In genomic region chr2:170885130-170885791, GRCh38 we compare ENCODE assay signal across 21 cellular contexts. TPM values are rescaled to one million over a fixed set of nuclear protein-coding genes. Genes with fewer than 3 reads are reported as not detected.
DNase-seq lines count a peak whose midpoint lies in the region; ATAC-seq and TF ChIP-seq lines count a peak whose summit lies in the region.
"Had no signal": no experiment of that assay in that cellular context is flagged by ENCODE, and none has a peak within 500 bp of the region (broad histone marks: within the 10 kb centered on the region; RNA-seq: fewer than 3 reads in every experiment).

No MANE protein-coding gene starts in this region.

- intact Hi-C loops in ovary (cut with DNase I), result no loop called here

- no peak for TF ChIP-seq CTCF in ovary (IDR thresholded peaks at IDR 0.05)

- DNase-seq in DMS53 (lab: John Stamatoyannopoulos, UW), result peak; percentile 23
- no peak for DNase-seq in DMS53 treated with DMSO at 0.1 percent for 48 hours (lab: John Stamatoyannopoulos, UW; ENCODE audit: unreplicated experiment)
- DNase-seq in RPMI7951 (ENCODE audit: low read depth), result peak; percentile 48
- peak; percentile 18 for DNase-seq in iPS-NIHi11 (ENCODE audit: low spot score)
- DNase-seq in NCI-H2171 treated with DMSO at 0.1 percent for 48 hours (lab: John Stamatoyannopoulos, UW), result no peak
- DNase-seq in ovary, result no peak
- DNase-seq in MG63, result no peak
- DNase-seq: activated CD4-positive, alpha-beta T cell treated with anti-CD3 and anti-CD28 coated beads, Interleukin-2, amount 50 U/mL, for 1 hour; activated gamma-delta T cell; central memory CD4-positive, alpha-beta T cell; dorsolateral prefrontal cortex; erythroblast; Karpas-422; NCI-H1105 treated with DMSO at 0.1 percent for 48 hours; NCI-H524 treated with DMSO at 0.1 percent for 48 hours; stimulated activated naive CD4-positive, alpha-beta T cell had no signal

- H3K27ac ChIP-seq in ovary, result no peak overlapping the region
- H3K27ac ChIP-seq: 22Rv1, C4-2B, dorsolateral prefrontal cortex had no signal

- no peaks in the 10 kb centered on the region for H3K27me3 ChIP-seq in ovary
- H3K27me3 ChIP-seq in MG63, result no peaks in the 10 kb centered on the region
- H3K27me3 ChIP-seq: dorsolateral prefrontal cortex had no signal

- H3K36me3 ChIP-seq in ovary (no peaks in the 10 kb centered on the region), MG63 (no peaks in the 10 kb centered on the region)

- no peaks in the 10 kb centered on the region for H3K9me3 ChIP-seq in ovary
- H3K9me3 ChIP-seq in MG63, result no peaks in the 10 kb centered on the region

- no peak for TF ChIP-seq POLR2A in ovary (IDR thresholded peaks at IDR 0.05)

- H3K4me1 ChIP-seq in ovary (ENCODE audit: insufficient read depth), result no peaks in the 10 kb centered on the region

- ATAC-seq in HG03565 (IDR thresholded peaks at IDR 0.05; ENCODE audit: unreplicated experiment), result no peak
- ATAC-seq: Right ventricle myocardium inferior, sciatic nerve had no signal

- no peak for TF ChIP-seq EP300 in ovary (IDR thresholded peaks at IDR 0.05)

- WGBS in ovary, 3 donors, result 81 to 90% (median 83%) methylated on average over 5 of the region's 5 CpGs

- H3K4me3 ChIP-seq in ovary (no peak overlapping the region), MG63 (no peak overlapping the region)
- H3K4me3 ChIP-seq: dorsolateral prefrontal cortex had no signal

RNA-seq across cellular contexts. Expression of gene GORASP2, which starts 43.8 kb away (rescaled TPM):
- 41.4 and 49.5 TPM in 2 replicates for total RNA-seq in RPMI7951 (2014; rRNA removed; shearing (Covaris generic))
- total RNA-seq in ovary, result 10 to 100 TPM; 23.8 to 89.2 (median 71.0) TPM
- 100 to 1,000 TPM in 1 of 2 donors, 10 to 100 TPM in 1; 41.7 to 132 TPM for polyA plus RNA-seq in ovary
- 51.6 and 113 TPM in 2 replicates for total RNA-seq in MG63 (2014; rRNA removed; shearing (Covaris generic); ENCODE audit: low replicate concordance)

Comparison
In these comparisons a context has a peak if more than half of its experiments do, and no peak if none do; other contexts are left out.
1. DNase-seq: peak in DMS53 (single experiment), RPMI7951 (single experiment) and iPS-NIHi11 (single experiment); none in DMS53 treated with DMSO at 0.1 percent for 48 hours (single experiment), NCI-H2171 treated with DMSO at 0.1 percent for 48 hours (single experiment), ovary (0 of 5) and MG63 (single experiment).